Comparison of ENCODE assay signal across 1 cellular context in the genomic region with DNA sequence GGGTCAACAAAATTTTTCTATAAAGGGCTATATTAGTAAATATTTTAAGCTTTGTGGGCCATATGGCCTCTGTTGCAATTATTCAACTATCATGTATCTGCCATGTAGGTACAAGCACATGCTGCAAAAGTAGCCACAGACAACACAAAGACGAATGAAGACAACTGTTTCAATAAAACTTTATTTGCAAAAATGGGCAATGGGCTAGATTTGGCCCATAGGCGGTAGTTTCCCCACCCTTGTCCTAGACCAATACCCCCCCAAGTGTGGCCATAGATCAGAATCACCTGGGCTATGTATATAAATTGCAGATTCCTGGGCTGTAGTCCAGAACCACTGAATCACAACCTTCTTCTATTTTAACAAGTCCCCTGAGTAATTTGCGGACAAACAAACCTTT.
TF ChIP-seq lines count a peak whose summit lies in the region.

No MANE protein-coding gene starts in this region.

TF ChIP-seq in HepG2, 621 proteins besides CTCF, POLR2A, EP300 and RAD21 (continued from another document):
- TF ChIP-seq, protein P1, sequence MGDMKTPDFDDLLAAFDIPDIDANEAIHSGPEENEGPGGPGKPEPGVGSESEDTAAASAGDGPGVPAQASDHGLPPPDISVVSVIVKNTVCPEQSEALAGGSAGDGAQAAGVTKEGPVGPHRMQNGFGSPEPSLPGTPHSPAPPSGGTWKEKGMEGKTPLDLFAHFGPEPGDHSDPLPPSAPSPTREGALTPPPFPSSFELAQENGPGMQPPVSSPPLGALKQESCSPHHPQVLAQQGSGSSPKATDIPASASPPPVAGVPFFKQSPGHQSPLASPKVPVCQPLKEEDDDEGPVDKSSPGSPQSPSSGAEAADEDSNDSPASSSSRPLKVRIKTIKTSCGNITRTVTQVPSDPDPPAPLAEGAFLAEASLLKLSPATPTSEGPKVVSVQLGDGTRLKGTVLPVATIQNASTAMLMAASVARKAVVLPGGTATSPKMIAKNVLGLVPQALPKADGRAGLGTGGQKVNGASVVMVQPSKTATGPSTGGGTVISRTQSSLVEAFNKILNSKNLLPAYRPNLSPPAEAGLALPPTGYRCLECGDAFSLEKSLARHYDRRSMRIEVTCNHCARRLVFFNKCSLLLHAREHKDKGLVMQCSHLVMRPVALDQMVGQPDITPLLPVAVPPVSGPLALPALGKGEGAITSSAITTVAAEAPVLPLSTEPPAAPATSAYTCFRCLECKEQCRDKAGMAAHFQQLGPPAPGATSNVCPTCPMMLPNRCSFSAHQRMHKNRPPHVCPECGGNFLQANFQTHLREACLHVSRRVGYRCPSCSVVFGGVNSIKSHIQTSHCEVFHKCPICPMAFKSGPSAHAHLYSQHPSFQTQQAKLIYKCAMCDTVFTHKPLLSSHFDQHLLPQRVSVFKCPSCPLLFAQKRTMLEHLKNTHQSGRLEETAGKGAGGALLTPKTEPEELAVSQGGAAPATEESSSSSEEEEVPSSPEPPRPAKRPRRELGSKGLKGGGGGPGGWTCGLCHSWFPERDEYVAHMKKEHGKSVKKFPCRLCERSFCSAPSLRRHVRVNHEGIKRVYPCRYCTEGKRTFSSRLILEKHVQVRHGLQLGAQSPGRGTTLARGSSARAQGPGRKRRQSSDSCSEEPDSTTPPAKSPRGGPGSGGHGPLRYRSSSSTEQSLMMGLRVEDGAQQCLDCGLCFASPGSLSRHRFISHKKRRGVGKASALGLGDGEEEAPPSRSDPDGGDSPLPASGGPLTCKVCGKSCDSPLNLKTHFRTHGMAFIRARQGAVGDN (CRISPR knock-in tag; IDR thresholded peaks at IDR 0.05), result no peak
